In the genomic region with DNA sequence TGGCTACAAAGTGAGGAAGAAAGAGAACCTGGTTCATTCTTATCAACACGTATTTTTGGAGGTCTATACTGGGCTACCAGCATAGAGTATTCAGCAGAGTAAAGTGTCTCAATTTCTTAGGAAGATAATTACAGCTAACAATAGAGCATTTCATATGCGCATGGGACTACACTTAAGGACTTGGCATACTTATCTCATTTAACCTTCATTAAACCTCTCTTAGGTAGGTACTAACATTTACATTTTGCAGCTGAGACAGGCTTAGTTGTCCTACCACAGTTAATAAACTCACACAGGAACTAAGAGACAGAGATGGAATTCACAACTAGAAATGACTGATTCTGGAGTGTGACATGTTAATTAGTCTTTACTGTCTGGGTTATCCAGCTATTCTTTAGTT, we compare ENCODE assay signal across 13 cellular contexts.
"Had no signal": no experiment of that assay in that cellular context is flagged by ENCODE, and none has a peak within 500 bp of the region (broad histone marks: within the 10 kb centered on the region; RNA-seq: fewer than 3 reads in every experiment).

No MANE protein-coding gene starts in this region.

- H3K9me3 ChIP-seq: sigmoid colon had no signal

- H3K4me3 ChIP-seq: dorsolateral prefrontal cortex, lung, sigmoid colon had no signal

- H3K27ac ChIP-seq: dorsolateral prefrontal cortex, WERI-Rb-1 had no signal

- H3K27me3 ChIP-seq: dorsolateral prefrontal cortex, sigmoid colon had no signal

- H3K27me3 Mint-ChIP-seq: activated T-helper 17 cell treated with anti-CD3 and anti-CD28 coated beads, Interleukin-2, amount 50 U/mL, for 72 hours; naive thymus-derived CD4-positive, alpha-beta T cell; stimulated activated naive CD8-positive, alpha-beta T cell treated with anti-CD3 and anti-CD28 coated beads, Interleukin-15, amount 100 ng/mL, for 72 hours had no signal

- DNase-seq: activated CD4-positive, alpha-beta T cell treated with anti-CD3 and anti-CD28 coated beads for 48 hours; activated T-cell treated with anti-CD3 and anti-CD28 coated beads for 4 hours; dorsolateral prefrontal cortex; hypothalamus; immature natural killer cell; naive thymus-derived CD4-positive, alpha-beta T cell; sigmoid colon; stimulated activated naive CD8-positive, alpha-beta T cell treated with anti-CD3 and anti-CD28 coated beads, Interleukin-15, amount 100 ng/mL, for 72 hours; T1000; WERI-Rb-1 had no signal

- ATAC-seq: activated naive CD4-positive, alpha-beta T cell treated with anti-CD3 and anti-CD28 coated beads, Interleukin-2, amount 50 U/mL, for 72 hours; activated T-helper 17 cell treated with anti-CD3 and anti-CD28 coated beads, Interleukin-2, amount 50 U/mL, for 72 hours; naive thymus-derived CD4-positive, alpha-beta T cell; stimulated activated naive CD8-positive, alpha-beta T cell treated with anti-CD3 and anti-CD28 coated beads, Interleukin-15, amount 100 ng/mL, for 72 hours had no signal

- H3K27ac Mint-ChIP-seq: activated naive CD4-positive, alpha-beta T cell treated with anti-CD3 and anti-CD28 coated beads, Interleukin-2, amount 50 U/mL, for 72 hours; activated T-helper 17 cell treated with anti-CD3 and anti-CD28 coated beads, Interleukin-2, amount 50 U/mL, for 72 hours; stimulated activated naive CD8-positive, alpha-beta T cell treated with anti-CD3 and anti-CD28 coated beads, Interleukin-15, amount 100 ng/mL, for 72 hours had no signal

- H3K4me3 Mint-ChIP-seq: activated T-helper 17 cell treated with anti-CD3 and anti-CD28 coated beads, Interleukin-2, amount 50 U/mL, for 72 hours; immature natural killer cell; naive thymus-derived CD4-positive, alpha-beta T cell; stimulated activated naive CD8-positive, alpha-beta T cell treated with anti-CD3 and anti-CD28 coated beads, Interleukin-15, amount 100 ng/mL, for 72 hours had no signal
